8 cellular contexts compared by ENCODE assay signal in the genomic region with DNA sequence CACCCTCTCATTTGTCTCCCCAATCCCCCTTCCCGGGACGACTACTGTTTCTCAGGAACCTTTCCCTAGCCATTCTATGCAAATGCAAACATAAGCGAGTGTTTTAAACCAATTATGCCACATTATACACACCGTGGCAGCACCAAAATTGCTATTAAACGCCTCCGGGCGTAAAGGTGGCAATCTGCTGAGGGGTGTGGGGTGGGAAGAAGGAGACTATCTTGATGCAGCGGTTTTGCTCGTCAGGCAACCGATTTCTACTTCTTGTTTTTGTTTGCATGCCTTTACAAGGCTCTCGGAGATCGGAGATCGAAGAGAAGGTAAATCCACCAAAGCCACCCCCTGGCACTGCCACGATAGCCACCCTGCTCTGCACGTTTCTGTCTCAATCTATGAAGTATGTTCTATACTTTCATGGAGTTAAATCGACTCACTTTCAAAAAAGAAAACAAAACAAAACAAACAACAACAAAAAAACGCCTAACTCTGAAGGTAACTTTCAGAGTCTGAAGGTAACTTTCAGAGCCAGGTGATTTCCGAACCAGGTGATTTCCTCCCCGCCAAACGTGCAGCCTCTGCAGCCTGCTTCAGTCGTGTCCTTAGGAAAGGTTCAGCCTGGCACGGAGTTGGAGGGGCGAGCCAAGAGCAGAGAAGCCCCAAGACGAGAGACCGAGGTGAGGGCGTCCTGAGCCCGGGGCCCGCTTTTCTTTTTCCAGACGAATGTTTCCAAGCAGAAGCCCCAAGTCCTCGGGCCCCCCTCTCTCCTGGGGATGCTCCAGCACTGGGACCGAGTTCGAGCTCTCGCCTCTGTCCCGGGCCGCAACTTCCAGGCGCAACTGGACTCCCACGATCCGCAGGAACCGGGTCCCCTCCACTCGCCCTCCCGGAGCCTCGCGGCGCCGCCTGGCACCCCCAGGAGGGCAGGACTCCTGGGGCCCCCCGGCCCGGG. TPM values are rescaled to one million over a fixed set of nuclear protein-coding genes. Genes with fewer than 3 reads are reported as not detected.
DNase-seq lines count a peak whose midpoint lies in the region; ATAC-seq and TF ChIP-seq lines count a peak whose summit lies in the region.

No MANE protein-coding gene starts in this region.

- TF ChIP-seq EP300 in SK-N-SH (IDR thresholded peaks at IDR 0.05; ENCODE audit: borderline replicate concordance in 1 of 2, low read depth in 1 of 2, low read length in 1 of 2): no peak

- WGBS in SK-N-SH (ENCODE audit: low lambda C conversion rate): 81% methylated on average over 36 of the region's 47 CpGs
- 29% methylated on average over 47 of the region's 47 CpGs for WGBS in urinary bladder

- peak overlapping the region; percentile 32; the same call in 1 of the 2 replicates for H3K9ac ChIP-seq in SK-N-SH

- H3K4me3 Mint-ChIP-seq in central memory CD8-positive, alpha-beta T cell: peak overlapping the region; percentile 94
- H3K4me3 Mint-ChIP-seq in mesothelial cell of epicardium: peak overlapping the region; percentile 92

- H2AFZ ChIP-seq in SK-N-SH (ENCODE audit: low read depth): peak overlapping the region; percentile 81; the same call in 1 of the 2 replicates

- H3K36me3 ChIP-seq in SK-N-SH (replicated peaks in 1 of 2; ENCODE audit: control insufficient read depth in 1 of 2, insufficient read depth in 2 of 2, low read length in 1 of 2) (no peaks in the 10 kb centered on the region), urinary bladder (ENCODE audit: insufficient read depth) (no peaks in the 10 kb centered on the region)

- H3K4me3 ChIP-seq in SK-N-SH (ENCODE audit: low read depth in 2 of 2, low read length in 1 of 2) (peak overlapping the region; percentile 52 to 62), urinary bladder (ENCODE audit: low read depth, low read length) (peak overlapping the region; percentile 71)

- DNase-seq in DMS 273 (lab: John Stamatoyannopoulos, UW; ENCODE audit: unreplicated experiment) (peak; percentile 41), DMS 273 treated with DMSO at 0.1 percent for 48 hours (lab: John Stamatoyannopoulos, UW) (no peak), SK-N-SH (no peak), mesothelial cell of epicardium (ENCODE audit: low spot score in 2 of 2, unreplicated experiment in 2 of 2) (peak in 1 of 2 experiments; percentile 46)
- peak; percentile 16 to 33 for DNase-seq in central memory CD8-positive, alpha-beta T cell (ENCODE audit: low spot score in 2 of 2)

- H3F3A ChIP-seq in SK-N-SH (replicated peaks; ENCODE audit: insufficient read depth): no peaks in the 10 kb centered on the region

- H3K9me3 ChIP-seq in SK-N-SH: no peaks in the 10 kb centered on the region

- no peaks in the 10 kb centered on the region for H3K27me3 Mint-ChIP-seq in central memory CD8-positive, alpha-beta T cell
- peaks cover 1% of the 10 kb centered on the region for H3K27me3 Mint-ChIP-seq in mesothelial cell of epicardium (ENCODE audit: low read depth)

- no peak overlapping the region for H3K27ac ChIP-seq in SK-N-SH (ENCODE audit: low read depth in 2 of 2, low read length in 1 of 2)
- peak overlapping the region; percentile 38 for H3K27ac ChIP-seq in urinary bladder (ENCODE audit: low read depth)

- POLR2A ChIA-PET in SK-N-SH (lab: Yijun Ruan, JAX): no interaction called here

- H3K4me1 ChIP-seq in SK-N-SH (ENCODE audit: control insufficient read depth in 1 of 2, insufficient read depth in 2 of 2, low read depth in 1 of 2, low read length in 1 of 2): peaks cover 0 to 3% of the 10 kb centered on the region in 2 experiments; a peak in 1 of 4 replicates
- H3K4me1 ChIP-seq in urinary bladder (ENCODE audit: insufficient read depth): no peaks in the 10 kb centered on the region

- no peaks in the 10 kb centered on the region for H3K9me3 Mint-ChIP-seq in central memory CD8-positive, alpha-beta T cell
- H3K9me3 Mint-ChIP-seq in mesothelial cell of epicardium: no peaks in the 10 kb centered on the region

- no peaks in the 10 kb centered on the region for H3K9me2 ChIP-seq in SK-N-SH

- no peaks in the 10 kb centered on the region for H3K79me2 ChIP-seq in SK-N-SH (ENCODE audit: insufficient read depth)

- no peak for TF ChIP-seq CTCF in SK-N-SH (IDR thresholded peaks at IDR 0.05)
- no peak for TF ChIP-seq CTCF in mesothelial cell of epicardium (IDR thresholded peaks at IDR 0.05; ENCODE audit: unreplicated experiment)

- no peaks in the 10 kb centered on the region; the same call in 1 of the 2 replicates for H3K27me3 ChIP-seq in SK-N-SH (ENCODE audit: insufficient read depth)

- CTCF ChIA-PET in SK-N-SH (lab: Yijun Ruan, JAX): interaction anchor here (1.0 kb wide), 1 partner anchor 40 kb away, joined by 3 read pairs; no protein-coding TSS in a partner anchor

- TF ChIP-seq RAD21 in SK-N-SH (IDR thresholded peaks at IDR 0.05; ENCODE audit: low read length): no peak

- peak overlapping the region; percentile 77 for H3K4me2 ChIP-seq in SK-N-SH

- peaks cover 38% of the 10 kb centered on the region for H3K4me1 Mint-ChIP-seq in central memory CD8-positive, alpha-beta T cell
- peaks cover 51% of the 10 kb centered on the region for H3K4me1 Mint-ChIP-seq in mesothelial cell of epicardium

- H4K20me1 ChIP-seq in SK-N-SH (ENCODE audit: insufficient read depth): no peaks in the 10 kb centered on the region

- peaks cover 9% of the 10 kb centered on the region for H3K36me3 Mint-ChIP-seq in central memory CD8-positive, alpha-beta T cell (ENCODE audit: insufficient read depth)
- H3K36me3 Mint-ChIP-seq in mesothelial cell of epicardium: no peaks in the 10 kb centered on the region

- peak; percentile 26 for ATAC-seq in HG02852 (IDR thresholded peaks at IDR 0.05; ENCODE audit: unreplicated experiment)
- ATAC-seq in central memory CD8-positive, alpha-beta T cell (replicated peaks; ENCODE audit: extremely low read depth, poor library complexity, severe bottlenecking): peak; percentile 35
- ATAC-seq in HG02763 (IDR thresholded peaks at IDR 0.05; ENCODE audit: unreplicated experiment): no peak

- H3K27ac Mint-ChIP-seq in central memory CD8-positive, alpha-beta T cell (ENCODE audit: low read depth): peak overlapping the region; percentile 92
- peak overlapping the region; percentile 92 for H3K27ac Mint-ChIP-seq in mesothelial cell of epicardium

TF ChIP-seq in SK-N-SH, 30 proteins besides CTCF, POLR2A, EP300 and RAD21 (continues in another document):
- TF ChIP-seq NRF1 (IDR thresholded peaks at IDR 0.05; ENCODE audit: low read depth, low read length) (no peak), ELF1 (IDR thresholded peaks at IDR 0.05) (no peak), SMC3 (IDR thresholded peaks at IDR 0.05; ENCODE audit: low read depth, low read length) (no peak), SIN3A (IDR thresholded peaks at IDR 0.05; ENCODE audit: borderline replicate concordance, low read depth, low read length) (no peak), RCOR1 (IDR thresholded peaks at IDR 0.05; ENCODE audit: low read length) (no peak), POLR2AphosphoS5 (IDR thresholded peaks at IDR 0.05; ENCODE audit: low read depth, low read length) (no peak), CHD2 (IDR thresholded peaks at IDR 0.05; ENCODE audit: low read length, partially characterized antibody) (no peak), YY1 (IDR thresholded peaks at IDR 0.05; ENCODE audit: low read depth) (no peak), MEF2A (IDR thresholded peaks at IDR 0.05; ENCODE audit: borderline replicate concordance, low read depth) (no peak), EZH2phosphoT487 (IDR thresholded peaks at IDR 0.05; ENCODE audit: borderline replicate concordance, low read depth) (no peak), NFIC (IDR thresholded peaks at IDR 0.05; ENCODE audit: borderline replicate concordance) (no peak), TAF1 (IDR thresholded peaks at IDR 0.05; ENCODE audit: borderline replicate concordance, low read depth, low read length) (no peak)
- TF ChIP-seq, protein P1, sequence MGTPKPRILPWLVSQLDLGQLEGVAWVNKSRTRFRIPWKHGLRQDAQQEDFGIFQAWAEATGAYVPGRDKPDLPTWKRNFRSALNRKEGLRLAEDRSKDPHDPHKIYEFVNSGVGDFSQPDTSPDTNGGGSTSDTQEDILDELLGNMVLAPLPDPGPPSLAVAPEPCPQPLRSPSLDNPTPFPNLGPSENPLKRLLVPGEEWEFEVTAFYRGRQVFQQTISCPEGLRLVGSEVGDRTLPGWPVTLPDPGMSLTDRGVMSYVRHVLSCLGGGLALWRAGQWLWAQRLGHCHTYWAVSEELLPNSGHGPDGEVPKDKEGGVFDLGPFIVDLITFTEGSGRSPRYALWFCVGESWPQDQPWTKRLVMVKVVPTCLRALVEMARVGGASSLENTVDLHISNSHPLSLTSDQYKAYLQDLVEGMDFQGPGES (IDR thresholded peaks at IDR 0.05; ENCODE audit: low read depth, low read length): no peak
- TF ChIP-seq, protein P2, sequence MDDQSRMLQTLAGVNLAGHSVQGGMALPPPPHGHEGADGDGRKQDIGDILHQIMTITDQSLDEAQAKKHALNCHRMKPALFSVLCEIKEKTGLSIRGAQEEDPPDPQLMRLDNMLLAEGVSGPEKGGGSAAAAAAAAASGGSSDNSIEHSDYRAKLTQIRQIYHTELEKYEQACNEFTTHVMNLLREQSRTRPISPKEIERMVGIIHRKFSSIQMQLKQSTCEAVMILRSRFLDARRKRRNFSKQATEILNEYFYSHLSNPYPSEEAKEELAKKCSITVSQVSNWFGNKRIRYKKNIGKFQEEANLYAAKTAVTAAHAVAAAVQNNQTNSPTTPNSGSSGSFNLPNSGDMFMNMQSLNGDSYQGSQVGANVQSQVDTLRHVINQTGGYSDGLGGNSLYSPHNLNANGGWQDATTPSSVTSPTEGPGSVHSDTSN (IDR thresholded peaks at IDR 0.05): no peak
- TF ChIP-seq, protein P3, sequence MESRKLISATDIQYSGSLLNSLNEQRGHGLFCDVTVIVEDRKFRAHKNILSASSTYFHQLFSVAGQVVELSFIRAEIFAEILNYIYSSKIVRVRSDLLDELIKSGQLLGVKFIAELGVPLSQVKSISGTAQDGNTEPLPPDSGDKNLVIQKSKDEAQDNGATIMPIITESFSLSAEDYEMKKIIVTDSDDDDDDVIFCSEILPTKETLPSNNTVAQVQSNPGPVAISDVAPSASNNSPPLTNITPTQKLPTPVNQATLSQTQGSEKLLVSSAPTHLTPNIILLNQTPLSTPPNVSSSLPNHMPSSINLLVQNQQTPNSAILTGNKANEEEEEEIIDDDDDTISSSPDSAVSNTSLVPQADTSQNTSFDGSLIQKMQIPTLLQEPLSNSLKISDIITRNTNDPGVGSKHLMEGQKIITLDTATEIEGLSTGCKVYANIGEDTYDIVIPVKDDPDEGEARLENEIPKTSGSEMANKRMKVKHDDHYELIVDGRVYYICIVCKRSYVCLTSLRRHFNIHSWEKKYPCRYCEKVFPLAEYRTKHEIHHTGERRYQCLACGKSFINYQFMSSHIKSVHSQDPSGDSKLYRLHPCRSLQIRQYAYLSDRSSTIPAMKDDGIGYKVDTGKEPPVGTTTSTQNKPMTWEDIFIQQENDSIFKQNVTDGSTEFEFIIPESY (IDR thresholded peaks at IDR 0.05; ENCODE audit: borderline replicate concordance, low read depth): no peak

RNA-seq across cellular contexts. Expression of a gene that starts 45.8 kb away (rescaled TPM):
- polyA plus RNA-seq in SK-N-SH (2012; rRNA removed) (20.8 and 22.3 TPM in 2 replicates), urinary bladder (1.9 TPM)
- 30.9 and 34.5 TPM in 2 replicates for polyA plus RNA-seq in SK-N-SH (2012; cell fraction: cytosol; rRNA removed)
- 9.5 and 24.2 TPM in 2 replicates for polyA plus RNA-seq in SK-N-SH (2012; cell fraction: nucleus; rRNA removed)
- total RNA-seq in mesothelial cell of epicardium (41.9 to 42.4 TPM (median 42.3 TPM) in 3 replicates), urinary bladder (66.8 TPM)

Comparison
In these comparisons a context has a peak if more than half of its experiments do, and no peak if none do; other contexts are left out.
1. DNase-seq: peak in DMS 273 (single experiment) and central memory CD8-positive, alpha-beta T cell (2 of 2); none in DMS 273 treated with DMSO at 0.1 percent for 48 hours (single experiment) and SK-N-SH (single experiment).